ENCODE assay signal across 38 cellular contexts in the genomic region with DNA sequence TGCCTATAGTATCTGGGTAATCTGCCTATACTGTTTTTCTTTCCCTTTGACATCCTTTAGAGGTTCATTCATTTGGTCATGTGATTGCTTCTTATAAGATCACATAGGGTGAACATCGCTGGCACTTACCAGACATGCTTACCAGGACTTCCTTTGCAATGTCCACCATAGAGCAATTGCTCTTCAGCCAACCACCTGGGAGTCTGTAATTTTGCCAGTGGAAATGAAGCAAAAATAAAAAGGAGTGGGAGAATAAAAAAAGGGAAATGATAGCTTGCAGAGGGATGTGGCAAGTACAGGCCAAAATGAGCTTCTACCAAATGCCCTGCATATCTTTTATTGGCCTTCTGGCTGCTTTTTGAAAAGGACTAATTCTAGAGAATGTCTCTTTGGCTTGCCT.
"Had no signal": no experiment of that assay in that cellular context is flagged by ENCODE, and none has a peak within 500 bp of the region (broad histone marks: within the 10 kb centered on the region; RNA-seq: fewer than 3 reads in every experiment).

No MANE protein-coding gene starts in this region.

- H3K27ac Mint-ChIP-seq: activated B cell treated with CpG ODN at 0.5 μM for 24 hours; activated CD4-positive, alpha-beta memory T cell treated with anti-CD3 and anti-CD28 coated beads for 36 hours; activated naive CD4-positive, alpha-beta T cell treated with anti-CD3 and anti-CD28 coated beads, Interleukin-2, amount 10 ng/mL, durations not matched to agents 7 days and 5 days; activated naive CD8-positive, alpha-beta T cell; activated naive CD8-positive, alpha-beta T cell treated with anti-CD3 and anti-CD28 coated beads, Interleukin-2, amount 50 U/mL, for 24 hours; activated T-helper 1 cell treated with anti-CD3 and anti-CD28 coated beads, Interleukin-12 subunit alpha, Interleukin-12 subunit beta, Interleukin-2, Interleukin-4 antibody, amounts not matched to agents 30 ng/mL and 10 ng/mL and 1 ng/mL, durations not matched to agents 14 hours and 24 hours and 36 hours had no signal

- H3K4me3 ChIP-seq: MG63, Peyer's patch, SJSA1 had no signal

- H3K4me1 Mint-ChIP-seq: activated B cell treated with CpG ODN at 0.5 μM for 24 hours; activated naive CD4-positive, alpha-beta T cell treated with anti-CD3 and anti-CD28 coated beads, Interleukin-2, amount 10 ng/mL, durations not matched to agents 7 days and 5 days; activated naive CD8-positive, alpha-beta T cell treated with anti-CD3 and anti-CD28 coated beads, Interleukin-2, amount 50 U/mL, for 24 hours had no signal

- H3K27me3 Mint-ChIP-seq: activated B cell treated with CpG ODN at 0.5 μM for 24 hours; activated CD4-positive, alpha-beta memory T cell treated with anti-CD3 and anti-CD28 coated beads for 36 hours; activated naive CD4-positive, alpha-beta T cell treated with anti-CD3 and anti-CD28 coated beads, Interleukin-2, amount 10 ng/mL, durations not matched to agents 7 days and 5 days; activated naive CD8-positive, alpha-beta T cell; activated naive CD8-positive, alpha-beta T cell treated with anti-CD3 and anti-CD28 coated beads, Interleukin-2, amount 50 U/mL, for 24 hours had no signal

- H3K36me3 Mint-ChIP-seq: activated CD4-positive, alpha-beta memory T cell treated with anti-CD3 and anti-CD28 coated beads for 36 hours; activated naive CD4-positive, alpha-beta T cell treated with anti-CD3 and anti-CD28 coated beads, Interleukin-2, amount 10 ng/mL, durations not matched to agents 7 days and 5 days; activated naive CD8-positive, alpha-beta T cell had no signal

- H3K9me3 Mint-ChIP-seq: activated T-cell treated with anti-CD3 and anti-CD28 coated beads, Interleukin-2, amount 50 U/mL, for 4 hours; activated T-helper 1 cell treated with anti-CD3 and anti-CD28 coated beads, Interleukin-12 subunit alpha, Interleukin-12 subunit beta, Interleukin-2, Interleukin-4 antibody, amounts not matched to agents 30 ng/mL and 10 ng/mL and 1 ng/mL, durations not matched to agents 14 hours and 24 hours and 36 hours had no signal

- H3K27ac ChIP-seq: brain microvascular endothelial cell, Peyer's patch, SJSA1, VCaP had no signal

- H3K27me3 ChIP-seq: brain microvascular endothelial cell, MG63, Peyer's patch, SJSA1 had no signal

- ATAC-seq: activated naive CD8-positive, alpha-beta T cell treated with anti-CD3 and anti-CD28 coated beads, Interleukin-2, amount 50 U/mL, for 24 hours; activated T-cell treated with anti-CD3 and anti-CD28 coated beads, Interleukin-2, amount 50 U/mL, for 4 hours; PC-3; SK-N-SH treated with all-trans-retinoic acid at 6 μM for 48 hours had no signal

- H3K4me1 ChIP-seq: Peyer's patch, SJSA1 had no signal

- H3K9me3 ChIP-seq: MG63, Peyer's patch, SJSA1 had no signal

- DNase-seq: activated B cell treated with CpG ODN at 0.5 μM for 24 hours; activated CD4-positive, alpha-beta memory T cell treated with anti-CD3 and anti-CD28 coated beads for 36 hours; activated CD4-positive, alpha-beta T cell treated with anti-CD3 and anti-CD28 coated beads for 4 hours; activated CD4-positive, alpha-beta T cell treated with anti-CD3 and anti-CD28 coated beads, Interleukin-2, amount 50 U/mL, for 1 hour; activated CD4-positive, CD25-positive, alpha-beta regulatory T cell treated with anti-CD3 and anti-CD28 coated beads, Interleukin-2, amount 50 U/mL, for 72 hours; activated CD8-positive, alpha-beta memory T cell treated with anti-CD3 and anti-CD28 coated beads, Interleukin-2, amount 50 U/mL, for 4 hours; activated naive CD4-positive, alpha-beta T cell treated with anti-CD3 and anti-CD28 coated beads, Interleukin-2, amount 10 ng/mL, durations not matched to agents 7 days and 5 days; activated naive CD8-positive, alpha-beta T cell treated with anti-CD3 and anti-CD28 coated beads, Interleukin-2, amount 50 U/mL, for 24 hours; activated T-cell treated with anti-CD3 and anti-CD28 coated beads for 4 hours; activated T-cell treated with anti-CD3 and anti-CD28 coated beads, Interleukin-2, amount 50 U/mL, for 4 hours; anterior cingulate cortex; brain microvascular endothelial cell; central memory CD4-positive, alpha-beta T cell; Kasumi-1; MG63; NCI-H1048; NCI-H1105 treated with DMSO at 0.1 percent for 48 hours; NCI-H1436; NCI-H1694 treated with DMSO at 0.1 percent for 48 hours; NCI-H2029; NCI-H2107; NCI-H2171; NCI-H2227 treated with DMSO at 0.1 percent for 48 hours; NCI-H524; NCI-H69; PC-3; Peyer's patch; RPMI8226; SHP77 treated with DMSO at 0.1 percent for 48 hours; SW 1271; T-helper 1 cell; T-helper 2 cell; T-helper 9 cell had no signal

- H3K36me3 ChIP-seq: brain microvascular endothelial cell, MG63, Peyer's patch, SJSA1 had no signal

- H3K4me3 Mint-ChIP-seq: activated B cell treated with CpG ODN at 0.5 μM for 24 hours; activated CD4-positive, alpha-beta memory T cell treated with anti-CD3 and anti-CD28 coated beads for 36 hours; activated naive CD4-positive, alpha-beta T cell treated with anti-CD3 and anti-CD28 coated beads, Interleukin-2, amount 10 ng/mL, durations not matched to agents 7 days and 5 days; activated naive CD8-positive, alpha-beta T cell; activated naive CD8-positive, alpha-beta T cell treated with anti-CD3 and anti-CD28 coated beads, Interleukin-2, amount 50 U/mL, for 24 hours; activated T-cell treated with anti-CD3 and anti-CD28 coated beads, Interleukin-2, amount 50 U/mL, for 4 hours; activated T-helper 1 cell treated with anti-CD3 and anti-CD28 coated beads, Interleukin-12 subunit alpha, Interleukin-12 subunit beta, Interleukin-2, Interleukin-4 antibody, amounts not matched to agents 30 ng/mL and 10 ng/mL and 1 ng/mL, durations not matched to agents 14 hours and 24 hours and 36 hours had no signal
